Comparison of ENCODE assay signal across 8 cellular contexts in genomic region chr19:41298327-41298964, GRCh38. TPM values are rescaled to one million over a fixed set of nuclear protein-coding genes. Genes with fewer than 3 reads are reported as not detected.
DNase-seq lines count a peak whose midpoint lies in the region; ATAC-seq lines count a peak whose summit lies in the region.

No MANE protein-coding gene starts in this region.

- peak overlapping the region; percentile 81 for H3K27ac Mint-ChIP-seq in activated naive CD8-positive, alpha-beta T cell treated with anti-CD3 and anti-CD28 coated beads, Interleukin-2, amount 10 ng/mL, durations not matched to agents 7 days and 5 days

- DNase-seq in GM04503 (ENCODE audit: low read depth) = peak; percentile 81
- no peak for DNase-seq in activated naive CD8-positive, alpha-beta T cell treated with anti-CD3 and anti-CD28 coated beads, Interleukin-2, amount 10 ng/mL, durations not matched to agents 7 days and 5 days
- peak; percentile 89 for DNase-seq in left ventricle myocardium superior
- no peak for DNase-seq in D341Med (ENCODE audit: low spot score)

- H3K4me3 ChIP-seq in HUES64 (ENCODE audit: low read length) (no peak overlapping the region), skeletal muscle satellite cell (ENCODE audit: low read length) (peak overlapping the region; percentile 9)

- H3K9ac ChIP-seq in HUES64 (ENCODE audit: low read depth, low read length) (no peak overlapping the region), skeletal muscle satellite cell (ENCODE audit: low read depth, low read length) (peak overlapping the region; percentile 74)

- no peak for ATAC-seq in activated naive CD8-positive, alpha-beta T cell treated with anti-CD3 and anti-CD28 coated beads, Interleukin-2, amount 10 ng/mL, durations not matched to agents 7 days and 5 days (ENCODE audit: low read depth)
- ATAC-seq in left ventricle myocardium superior (peak; percentile 82), HG02840 (IDR thresholded peaks at IDR 0.05; ENCODE audit: low FRiP score, unreplicated experiment) (no peak), GM21390 (IDR thresholded peaks at IDR 0.05; ENCODE audit: unreplicated experiment) (no peak)

- peak overlapping the region; percentile 8 for H3K4me3 Mint-ChIP-seq in activated naive CD8-positive, alpha-beta T cell treated with anti-CD3 and anti-CD28 coated beads, Interleukin-2, amount 10 ng/mL, durations not matched to agents 7 days and 5 days

- no peaks in the 10 kb centered on the region for H3K9me3 Mint-ChIP-seq in activated naive CD8-positive, alpha-beta T cell treated with anti-CD3 and anti-CD28 coated beads, Interleukin-2, amount 10 ng/mL, durations not matched to agents 7 days and 5 days

- POLR2A ChIA-PET in activated naive CD8-positive, alpha-beta T cell treated with anti-CD3 and anti-CD28 coated beads, Interleukin-2, amount 10 ng/mL, durations not matched to agents 7 days and 5 days (lab: Charles Lee) = interaction anchor here (0.6 to 14.7 kb wide), 7 partner anchors 10 to 81 kb away, joined by 3 to 195 read pairs (median 4); partner anchors contain the start of gene HNRNPUL1

- intact Hi-C loops in left ventricle myocardium superior (cut with micrococcal nuclease) = no loop called here

- H3K4me1 Mint-ChIP-seq in activated naive CD8-positive, alpha-beta T cell treated with anti-CD3 and anti-CD28 coated beads, Interleukin-2, amount 10 ng/mL, durations not matched to agents 7 days and 5 days = peaks cover 81% of the 10 kb centered on the region

- H3K36me3 Mint-ChIP-seq in activated naive CD8-positive, alpha-beta T cell treated with anti-CD3 and anti-CD28 coated beads, Interleukin-2, amount 10 ng/mL, durations not matched to agents 7 days and 5 days = peaks cover 53% of the 10 kb centered on the region

- no peaks in the 10 kb centered on the region for H3K27me3 Mint-ChIP-seq in activated naive CD8-positive, alpha-beta T cell treated with anti-CD3 and anti-CD28 coated beads, Interleukin-2, amount 10 ng/mL, durations not matched to agents 7 days and 5 days

- no peaks in the 10 kb centered on the region for H3K4me1 ChIP-seq in HUES64 (ENCODE audit: insufficient read depth, low read length)
- peaks cover 34% of the 10 kb centered on the region for H3K4me1 ChIP-seq in skeletal muscle satellite cell (ENCODE audit: control insufficient read depth, insufficient read depth, low read length)

- WGBS in HUES64 = 77% methylated on average over 3 of the region's 4 CpGs

- H3K27ac ChIP-seq in HUES64 (ENCODE audit: low read depth, low read length) = peak overlapping the region; percentile 28; the same call in 1 of the 2 replicates

- H3K4me2 ChIP-seq in skeletal muscle satellite cell (ENCODE audit: low read length) = peak overlapping the region; percentile 37

- peaks cover 100% of the 10 kb centered on the region for H3K36me3 ChIP-seq in HUES64 (ENCODE audit: insufficient read depth, low read length)
- H3K36me3 ChIP-seq in skeletal muscle satellite cell (ENCODE audit: insufficient read depth, low read length) = peaks cover 94% of the 10 kb centered on the region

- H3K27me3 ChIP-seq in HUES64 (ENCODE audit: insufficient read depth, low read length) (no peaks in the 10 kb centered on the region), skeletal muscle satellite cell (ENCODE audit: control insufficient read depth, insufficient read depth, low read length) (no peaks in the 10 kb centered on the region)

- H3K9me3 ChIP-seq in HUES64 (ENCODE audit: insufficient read depth, low read depth, low read length) (no peaks in the 10 kb centered on the region), skeletal muscle satellite cell (replicated peaks; ENCODE audit: low read length) (no peaks in the 10 kb centered on the region)

RNA-seq across cellular contexts. Expression of gene CCDC97, which starts 11.5 kb away (rescaled TPM):
- polyA plus RNA-seq in HUES64 (2013, experiment 1 of 2) = 21.2 TPM
- polyA plus RNA-seq in HUES64 (2013, experiment 2 of 2) = 23.6 TPM
- total RNA-seq in activated naive CD8-positive, alpha-beta T cell treated with anti-CD3 and anti-CD28 coated beads, Interleukin-2, amount 10 ng/mL, durations not matched to agents 7 days and 5 days = 10 to 100 TPM; 37.8 to 40.8 TPM
- 15.9 TPM for total RNA-seq in left ventricle myocardium superior
- total RNA-seq in skeletal muscle satellite cell (2012; rRNA removed) = 5.8 and 6.6 TPM in 2 replicates

RNA-seq across cellular contexts. Expression of gene HNRNPUL1, which starts 34.3 kb away (rescaled TPM):
- polyA plus RNA-seq in HUES64 (2013, experiment 1 of 2) = 180 TPM
- 189 TPM for polyA plus RNA-seq in HUES64 (2013, experiment 2 of 2)
- total RNA-seq in activated naive CD8-positive, alpha-beta T cell treated with anti-CD3 and anti-CD28 coated beads, Interleukin-2, amount 10 ng/mL, durations not matched to agents 7 days and 5 days = 100 to 1,000 TPM; 301 to 333 TPM
- total RNA-seq in left ventricle myocardium superior = 128 TPM
- 85.6 and 97.1 TPM in 2 replicates for total RNA-seq in skeletal muscle satellite cell (2012; rRNA removed)

RNA-seq across cellular contexts. Expression of gene TGFB1, which starts 55.3 kb away (rescaled TPM):
- polyA plus RNA-seq in HUES64 (2013, experiment 1 of 2) = 14.7 TPM
- 15.6 TPM for polyA plus RNA-seq in HUES64 (2013, experiment 2 of 2)
- 100 to 1,000 TPM; 172 to 179 TPM for total RNA-seq in activated naive CD8-positive, alpha-beta T cell treated with anti-CD3 and anti-CD28 coated beads, Interleukin-2, amount 10 ng/mL, durations not matched to agents 7 days and 5 days
- total RNA-seq in left ventricle myocardium superior = 13.2 TPM
- 14.4 and 18.8 TPM in 2 replicates for total RNA-seq in skeletal muscle satellite cell (2012; rRNA removed)

Comparison
In these comparisons a context has a peak if more than half of its experiments do, and no peak if none do; other contexts are left out.
1. DNase-seq: peak in GM04503 (single experiment) and left ventricle myocardium superior (single experiment); none in activated naive CD8-positive, alpha-beta T cell treated with anti-CD3 and anti-CD28 coated beads, Interleukin-2, amount 10 ng/mL, durations not matched to agents 7 days and 5 days (single experiment) and D341Med (single experiment).
2. RNA of gene TGFB1, which starts 55.3 kb away (total RNA-seq): 172 to 179 TPM in activated naive CD8-positive, alpha-beta T cell treated with anti-CD3 and anti-CD28 coated beads, Interleukin-2, amount 10 ng/mL, durations not matched to agents 7 days and 5 days; 13.2 TPM in left ventricle myocardium superior (single experiment); every median in the first group is over 10 times any median in the second.